In genomic region chr17:72122668-72123495, GRCh38 we compare ENCODE assay signal across 1 cellular context.
TF ChIP-seq lines count a peak whose summit lies in the region.

No MANE protein-coding gene starts in this region.

TF ChIP-seq in HCT116, 20 proteins besides CTCF, POLR2A, EP300 and RAD21 (continued from another document):
- no peak for TF ChIP-seq REST (IDR thresholded peaks at IDR 0.05; ENCODE audit: low read depth)
- TF ChIP-seq TCF7L2 (IDR thresholded peaks at IDR 0.05; ENCODE audit: borderline replicate concordance, extremely low read depth, insufficient read depth, insufficient read length): no peak
